In the genomic region with DNA sequence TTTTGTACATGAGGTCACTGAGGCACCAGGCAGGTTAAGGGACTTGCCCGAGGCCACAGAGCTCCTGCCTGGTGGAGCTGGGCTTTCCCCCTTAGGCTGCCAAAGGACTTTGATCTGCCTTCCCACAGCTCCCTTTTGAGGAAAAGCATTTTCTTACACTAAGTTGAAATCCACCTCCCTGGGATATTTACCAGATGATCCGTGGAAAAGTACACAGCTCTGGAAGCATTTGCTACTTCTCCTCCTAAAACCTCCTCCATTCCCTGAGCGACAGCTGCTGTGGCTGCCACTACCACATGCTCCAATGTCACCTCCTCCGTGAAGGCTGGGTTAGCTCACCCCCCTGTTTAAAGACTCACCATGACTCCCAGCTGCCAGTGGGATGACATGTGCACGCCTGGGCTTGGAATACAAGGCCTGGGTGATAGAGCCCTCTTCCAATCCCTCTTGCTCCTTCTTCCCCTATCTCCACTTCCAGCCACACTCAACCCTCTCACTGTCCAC, we compare ENCODE assay signal across 8 cellular contexts. TPM values are rescaled to one million over a fixed set of nuclear protein-coding genes. Genes with fewer than 3 reads are reported as not detected.
A peak's percentile ranks its signal among the peaks of the same experiment; 100 is the strongest.
DNase-seq lines count a peak whose midpoint lies in the region; ATAC-seq, FAIRE-seq and TF ChIP-seq lines count a peak whose summit lies in the region.

No MANE protein-coding gene starts in this region.

- TF ChIP-seq CTCF in GM12865 (IDR thresholded peaks at IDR 0.05; ENCODE audit: insufficient read depth, low read depth, low read length, missing control alignments) (no peak), bronchial epithelial cell (IDR thresholded peaks at IDR 0.05; ENCODE audit: insufficient read depth, low read length, severe bottlenecking) (no peak), omental fat pad (IDR thresholded peaks at IDR 0.05) (no peak)

- H3K27me3 ChIP-seq in bronchial epithelial cell (ENCODE audit: control insufficient read depth, insufficient read depth, low read length) (no peaks in the 10 kb centered on the region), mucosa of stomach (ENCODE audit: control insufficient read depth, insufficient read depth, low read length) (no peaks in the 10 kb centered on the region)

- ATAC-seq in GM21390 (IDR thresholded peaks at IDR 0.05; ENCODE audit: unreplicated experiment) (no peak), omental fat pad (ENCODE audit: low FRiP score) (no peak)

- H3K9me3 ChIP-seq in mucosa of stomach (ENCODE audit: control insufficient read depth, low read length): no peaks in the 10 kb centered on the region

- peaks cover 32% of the 10 kb centered on the region for H3K4me1 ChIP-seq in mucosa of stomach (ENCODE audit: control insufficient read depth, insufficient read depth, low read length)

- DNase-seq in GM12865 (ENCODE audit: low read depth) (no peak), NCI-H510A treated with DMSO at 0.1 percent for 48 hours (lab: John Stamatoyannopoulos, UW) (peak; percentile 84), bronchial epithelial cell (ENCODE audit: low read depth) (peak; percentile 61), ecto neural progenitor cell (ENCODE audit: low spot score) (no peak), GF-D8 (lab: John Stamatoyannopoulos, UW) (no peak), omental fat pad (ENCODE audit: low spot score) (no peak)

- no peak for FAIRE-seq in bronchial epithelial cell (lab: Jason Lieb, UNC)

- peaks cover 1% of the 10 kb centered on the region for H3K36me3 ChIP-seq in bronchial epithelial cell (ENCODE audit: control insufficient read depth, insufficient read depth, low read length)
- H3K36me3 ChIP-seq in mucosa of stomach (ENCODE audit: control insufficient read depth, insufficient read depth, low read length): no peaks in the 10 kb centered on the region

- H3K4me3 ChIP-seq in GM12865 (ENCODE audit: low read depth, low read length) (peak overlapping the region; percentile 70; the same call in 1 of the 2 replicates), bronchial epithelial cell (ENCODE audit: low read depth, low read length) (no peak overlapping the region), mucosa of stomach (ENCODE audit: low read length) (no peak overlapping the region)

- peak overlapping the region; percentile 57 for H3K9ac ChIP-seq in mucosa of stomach (ENCODE audit: low read length)

RNA-seq across cellular contexts. Expression of a gene that starts 1.2 kb away (rescaled TPM):
- total RNA-seq in bronchial epithelial cell (134 and 183 TPM in 2 replicates), omental fat pad (100 to 1,000 TPM in 3 of 4 donors, 10 to 100 TPM in 1; 68.6 to 196 (median 125) TPM)

Comparison
In these comparisons a context has a peak if more than half of its experiments do, and no peak if none do; other contexts are left out.
1. DNase-seq: peak in NCI-H510A treated with DMSO at 0.1 percent for 48 hours (single experiment) and bronchial epithelial cell (single experiment); none in GM12865 (single experiment), ecto neural progenitor cell (single experiment), GF-D8 (single experiment) and omental fat pad (single experiment).